18 cellular contexts compared by ENCODE assay signal in genomic region chr1:175317795-175318194, GRCh38.
DNase-seq lines count a peak whose midpoint lies in the region; ATAC-seq, FAIRE-seq and TF ChIP-seq lines count a peak whose summit lies in the region.
"Had no signal": no experiment of that assay in that cellular context is flagged by ENCODE, and none has a peak within 500 bp of the region (broad histone marks: within the 10 kb centered on the region; RNA-seq: fewer than 3 reads in every experiment).

No MANE protein-coding gene starts in this region.

- TF ChIP-seq POLR2A in endothelial cell of umbilical vein (IDR thresholded peaks at IDR 0.05; ENCODE audit: low read depth, low read length) = no peak

- H3K4me2 ChIP-seq in endothelial cell of umbilical vein (ENCODE audit: insufficient read depth, low read length) = no peak overlapping the region

- no peaks in the 10 kb centered on the region for H3K36me3 Mint-ChIP-seq in stimulated activated memory B cell treated with anti-CD40 and anti-IgM and Interleukin-4, amounts not matched to agents 10 μg/mL and 1 μg/mL and 100 μg/mL, for 72 hours
- H3K36me3 Mint-ChIP-seq: CD8-positive, alpha-beta memory T cell; naive B cell had no signal

- no peaks in the 10 kb centered on the region for H3K9me1 ChIP-seq in endothelial cell of umbilical vein (replicated peaks; ENCODE audit: control insufficient read depth, extremely low read depth, insufficient read depth, low read length)

- no peak overlapping the region for H3K9ac ChIP-seq in endothelial cell of umbilical vein (replicated peaks; ENCODE audit: extremely low read depth, insufficient read depth, low read length)

- H3K27ac ChIP-seq in endothelial cell of umbilical vein (ENCODE audit: insufficient read depth, low read depth, low read length) = peak overlapping the region; percentile 70
- H3K27ac ChIP-seq: foreskin keratinocyte, left lung had no signal

- POLR2A ChIA-PET in endothelial cell of umbilical vein (lab: Charles Lee) = interaction anchor here (1.0 kb wide), 1 partner anchor 161 kb away, joined by 4 read pairs; no protein-coding TSS in a partner anchor

- H3K4me1 Mint-ChIP-seq in stimulated activated memory B cell treated with anti-CD40 and anti-IgM and Interleukin-4, amounts not matched to agents 10 μg/mL and 1 μg/mL and 100 μg/mL, for 72 hours = peaks cover 30% of the 10 kb centered on the region

- no peak overlapping the region for H2AFZ ChIP-seq in endothelial cell of umbilical vein (ENCODE audit: low read depth, low read length)

- no peak overlapping the region for H3K4me3 Mint-ChIP-seq in stimulated activated memory B cell treated with anti-CD40 and anti-IgM and Interleukin-4, amounts not matched to agents 10 μg/mL and 1 μg/mL and 100 μg/mL, for 72 hours
- H3K4me3 Mint-ChIP-seq: CD8-positive, alpha-beta memory T cell; endodermal cell; T-helper 17 cell had no signal

- CTCF ChIA-PET in endothelial cell of umbilical vein (lab: Charles Lee) = interaction anchor here (0.7 to 10.5 kb wide), 22 partner anchors 12 to 288 kb away, joined by 3 to 387 read pairs (median 4); partner anchors contain the start of gene KIAA0040

- H3K27me3 Mint-ChIP-seq in stimulated activated memory B cell treated with anti-CD40 and anti-IgM and Interleukin-4, amounts not matched to agents 10 μg/mL and 1 μg/mL and 100 μg/mL, for 72 hours = no peaks in the 10 kb centered on the region

- H3K79me2 ChIP-seq in endothelial cell of umbilical vein (ENCODE audit: control insufficient read depth, insufficient read depth, low read length) = no peaks in the 10 kb centered on the region

- no peak for TF ChIP-seq CTCF in endothelial cell of umbilical vein (IDR thresholded peaks at IDR 0.05; ENCODE audit: extremely low read depth in 1 of 2, insufficient read depth in 1 of 2, low read depth in 1 of 2, low read length in 2 of 2)

- no peaks in the 10 kb centered on the region for H3K9me3 ChIP-seq in endothelial cell of umbilical vein (replicated peaks; ENCODE audit: control insufficient read depth, insufficient read depth, low read length)
- H3K9me3 ChIP-seq: left lung had no signal

- H3K36me3 ChIP-seq in endothelial cell of umbilical vein (ENCODE audit: control insufficient read depth in 2 of 2, extremely low read depth in 1 of 2, insufficient read depth in 2 of 2, low read length in 2 of 2) = no peaks in the 10 kb centered on the region
- H3K36me3 ChIP-seq: left lung had no signal

- intact Hi-C loops in endothelial cell of umbilical vein (cut with micrococcal nuclease) = loop anchor here (1.0 to 5.0 kb wide), 8 partner anchors 45 to 289 kb away; partner anchors contain the start of gene KIAA0040

- no peak overlapping the region for H3K4me3 ChIP-seq in endothelial cell of umbilical vein (replicated peaks in 1 of 3; ENCODE audit: insufficient read depth in 1 of 3, low read depth in 1 of 3, low read length in 3 of 3)
- H3K4me3 ChIP-seq: left lung had no signal

- peak overlapping the region; percentile 42 for H3K27ac Mint-ChIP-seq in stimulated activated memory B cell treated with anti-CD40 and anti-IgM and Interleukin-4, amounts not matched to agents 10 μg/mL and 1 μg/mL and 100 μg/mL, for 72 hours
- H3K27ac Mint-ChIP-seq: endodermal cell, T-helper 17 cell had no signal

- FAIRE-seq in endothelial cell of umbilical vein (lab: Jason Lieb, UNC) = peak; percentile 80
- FAIRE-seq: urothelium cell line had no signal

- no TSS peak for BruUV-seq in endothelial cell of umbilical vein (replicated peaks; lab: Mats Ljungman, UMichigan)

- ATAC-seq in stimulated activated memory B cell treated with anti-CD40 and anti-IgM and Interleukin-4, amounts not matched to agents 10 μg/mL and 1 μg/mL and 100 μg/mL, for 72 hours = no peak
- ATAC-seq in HG02623 (IDR thresholded peaks at IDR 0.05; ENCODE audit: unreplicated experiment) = no peak
- ATAC-seq: foreskin keratinocyte, left lung, T-helper 17 cell had no signal

- dilution Hi-C loops in endothelial cell of umbilical vein (cut with MboI; ENCODE audit: extremely low pct_ligation_motif_present, low sequenced_read_pairs) = loop anchor here (10.0 kb wide), 1 partner anchor 163 kb away; no protein-coding TSS in a partner anchor

- H3K9me3 Mint-ChIP-seq in stimulated activated memory B cell treated with anti-CD40 and anti-IgM and Interleukin-4, amounts not matched to agents 10 μg/mL and 1 μg/mL and 100 μg/mL, for 72 hours = no peaks in the 10 kb centered on the region
- H3K9me3 Mint-ChIP-seq: CD8-positive, alpha-beta memory T cell; endodermal cell; naive B cell had no signal

- peaks cover 17% of the 10 kb centered on the region for H3K4me1 ChIP-seq in endothelial cell of umbilical vein (ENCODE audit: control insufficient read depth, extremely low read depth, insufficient read depth, low read length)
- H3K4me1 ChIP-seq: foreskin keratinocyte had no signal

- H3K27me3 ChIP-seq in endothelial cell of umbilical vein (ENCODE audit: control insufficient read depth in 2 of 2, insufficient read depth in 2 of 2, low read length in 2 of 2) = peaks cover 2 to 3% of the 10 kb centered on the region in 2 experiments
- H3K27me3 ChIP-seq: foreskin keratinocyte, left lung had no signal

- DNase-seq in DMS53 treated with DMSO at 0.1 percent for 48 hours (lab: John Stamatoyannopoulos, UW; ENCODE audit: unreplicated experiment) (peak; percentile 29), endothelial cell of umbilical vein (ENCODE audit: low read depth, low spot score) (peak; percentile 91), lung microvascular endothelial cell (ENCODE audit: low read depth in 2 of 2) (peak; percentile 65 to 88), GOT3 (lab: John Stamatoyannopoulos, UW) (no peak), islet precursor cell (no peak), NCI-H187 (lab: John Stamatoyannopoulos, UW) (no peak)
- DNase-seq: foreskin keratinocyte, left lung, NCI-H187 treated with DMSO at 0.1 percent for 48 hours, posterior cingulate gyrus, SHP77 treated with DMSO at 0.1 percent for 48 hours had no signal

- H4K20me1 ChIP-seq in endothelial cell of umbilical vein (replicated peaks; ENCODE audit: control insufficient read depth, extremely low read depth, insufficient read depth, low read length) = no peaks in the 10 kb centered on the region

TF ChIP-seq in endothelial cell of umbilical vein, 7 proteins besides CTCF, POLR2A, EP300 and RAD21:
- TF ChIP-seq MYC (IDR thresholded peaks at IDR 0.05; ENCODE audit: low read depth, low read length) (no peak), POLR2AphosphoS5 (IDR thresholded peaks at IDR 0.05; ENCODE audit: insufficient read depth, low read depth, low read length) (no peak), JUN (IDR thresholded peaks at IDR 0.05; ENCODE audit: borderline replicate concordance, insufficient read depth, insufficient read length, low read depth) (peak; percentile 59)

Comparison
In these comparisons a context has a peak if more than half of its experiments do, and no peak if none do; other contexts are left out.
1. DNase-seq: peak in DMS53 treated with DMSO at 0.1 percent for 48 hours (single experiment), endothelial cell of umbilical vein (single experiment) and lung microvascular endothelial cell (2 of 2); none in GOT3 (single experiment), islet precursor cell (single experiment) and NCI-H187 (0 of 2).